In the genomic region with DNA sequence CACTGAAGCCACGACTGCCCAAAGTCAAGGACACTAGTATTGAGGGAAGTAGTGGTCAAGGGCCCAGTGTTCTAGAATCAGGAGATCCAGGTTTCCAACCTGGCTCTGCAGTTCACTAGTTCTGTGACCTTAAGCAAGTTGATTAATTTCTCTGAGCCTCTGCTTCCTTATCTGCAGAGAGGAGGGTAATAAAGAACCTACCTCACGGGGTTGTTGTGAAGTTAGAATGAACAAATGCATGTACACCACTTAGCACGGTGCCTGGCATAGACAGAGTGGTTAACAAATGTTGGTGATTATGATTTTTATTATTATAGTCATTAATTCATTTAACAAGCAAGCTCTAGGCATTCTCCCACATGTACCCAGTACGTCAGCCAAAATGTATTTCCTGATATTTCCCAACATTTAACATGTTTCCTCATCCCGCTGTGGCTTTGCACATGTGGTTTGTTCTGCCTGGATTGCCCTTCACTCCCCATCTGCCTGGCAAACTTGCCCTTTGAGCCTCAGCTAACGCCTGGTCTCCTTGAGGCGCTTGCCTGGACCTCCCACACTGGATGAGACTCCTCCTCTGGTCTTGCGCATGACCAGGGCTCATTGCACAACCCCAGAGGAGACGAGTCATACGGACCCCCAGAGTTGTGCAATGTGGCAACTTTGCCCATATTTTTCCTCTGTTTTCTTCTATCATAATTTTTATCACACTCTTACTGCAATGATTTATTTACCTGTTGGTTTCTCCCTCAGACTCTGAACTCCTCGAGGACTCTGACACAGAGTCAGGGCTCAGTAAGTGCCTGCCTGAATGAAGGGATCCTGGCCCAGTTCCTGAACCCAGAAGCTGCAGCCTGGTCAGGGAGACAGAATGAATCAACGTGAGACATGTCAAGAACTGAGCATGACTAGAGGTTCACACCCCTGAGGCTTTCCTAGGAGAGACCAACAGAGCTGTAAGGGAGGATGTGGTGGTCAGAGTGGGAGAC, we compare ENCODE assay signal across 9 cellular contexts. TPM values are rescaled to one million over a fixed set of nuclear protein-coding genes. Genes with fewer than 3 reads are reported as not detected.
DNase-seq lines count a peak whose midpoint lies in the region; ATAC-seq and TF ChIP-seq lines count a peak whose summit lies in the region.
"Had no signal": no experiment of that assay in that cellular context is flagged by ENCODE, and none has a peak within 500 bp of the region (broad histone marks: within the 10 kb centered on the region; RNA-seq: fewer than 3 reads in every experiment).

No MANE protein-coding gene starts in this region.

- H3K27me3 Mint-ChIP-seq in activated T-cell treated with anti-CD3 and anti-CD28 coated beads, Interleukin-2, amount 50 U/mL, for 4 hours (ENCODE audit: low read depth), result no peaks in the 10 kb centered on the region

- DNase-seq in AG09309 (ENCODE audit: low read depth) (peak; percentile 99), NB4 (ENCODE audit: low read depth) (peak; percentile 99), epithelial cell of prostate (ENCODE audit: low read depth, low spot score) (peak; percentile 85), myocyte (ENCODE audit: low read depth) (peak; percentile 82), NCI-H2196 (lab: John Stamatoyannopoulos, UW; ENCODE audit: unreplicated experiment) (no peak), T-helper 1 cell (no peak)
- DNase-seq in activated T-cell treated with anti-CD3 and anti-CD28 coated beads, Interleukin-2, amount 50 U/mL, for 4 hours, result no peak
- DNase-seq: mesendoderm had no signal

- TF ChIP-seq CTCF in AG09309 (IDR thresholded peaks at IDR 0.05; ENCODE audit: control insufficient read depth, insufficient read depth, low read depth, low read length, missing control alignments) (no peak), NB4 (IDR thresholded peaks at IDR 0.05; ENCODE audit: low read depth, low read length) (no peak)

- no peaks in the 10 kb centered on the region for H3K36me3 Mint-ChIP-seq in activated T-cell treated with anti-CD3 and anti-CD28 coated beads, Interleukin-2, amount 50 U/mL, for 4 hours (ENCODE audit: insufficient read depth)

- H3K4me3 ChIP-seq in AG09309 (ENCODE audit: control insufficient read depth, low read depth, low read length) (no peak overlapping the region), NB4 (ENCODE audit: low read depth, low read length) (peak overlapping the region; percentile 28)

- no peaks in the 10 kb centered on the region for H3K9me3 Mint-ChIP-seq in activated T-cell treated with anti-CD3 and anti-CD28 coated beads, Interleukin-2, amount 50 U/mL, for 4 hours

- H3K27ac ChIP-seq in epithelial cell of prostate, result peak overlapping the region; percentile 87

- no peak for TF ChIP-seq POLR2A in NB4 (IDR thresholded peaks at IDR 0.05; ENCODE audit: extremely low read depth, insufficient read length)

- H3K4me3 Mint-ChIP-seq in activated T-cell treated with anti-CD3 and anti-CD28 coated beads, Interleukin-2, amount 50 U/mL, for 4 hours, result no peak overlapping the region

- no peak for ATAC-seq in GM18858 (IDR thresholded peaks at IDR 0.05; ENCODE audit: unreplicated experiment)
- ATAC-seq in activated T-cell treated with anti-CD3 and anti-CD28 coated beads, Interleukin-2, amount 50 U/mL, for 4 hours, result no peak

- no peaks in the 10 kb centered on the region for H3K4me1 Mint-ChIP-seq in activated T-cell treated with anti-CD3 and anti-CD28 coated beads, Interleukin-2, amount 50 U/mL, for 4 hours (ENCODE audit: low read depth)

RNA-seq across cellular contexts. Expression of gene MFSD2A, which starts 20.7 kb away (rescaled TPM):
- 15.9 and 16.4 TPM in 2 replicates for total RNA-seq in myocyte
- polyA plus RNA-seq in myocyte (2012), result 9.6 TPM
- total RNA-seq in activated T-cell treated with anti-CD3 and anti-CD28 coated beads, Interleukin-2, amount 50 U/mL, for 4 hours, result 10 to 100 TPM; 31.0 to 35.6 (median 31.8) TPM

RNA-seq across cellular contexts. Expression of gene MYCL, which starts 32.5 kb away (rescaled TPM):
- 77.9 and 143 TPM in 2 replicates for total RNA-seq in myocyte
- 11.2 TPM for polyA plus RNA-seq in myocyte (2012)
- total RNA-seq in activated T-cell treated with anti-CD3 and anti-CD28 coated beads, Interleukin-2, amount 50 U/mL, for 4 hours, result under 1 TPM; 0.08 to 0.38 (median 0.18) TPM

RNA-seq across cellular contexts. Expression of gene TRIT1, which starts 50.9 kb away (rescaled TPM):
- total RNA-seq in myocyte, result 30.0 and 51.9 TPM in 2 replicates
- polyA plus RNA-seq in myocyte (2012), result 11.1 TPM
- total RNA-seq in activated T-cell treated with anti-CD3 and anti-CD28 coated beads, Interleukin-2, amount 50 U/mL, for 4 hours, result 10 to 100 TPM; 28.6 to 30.8 (median 30.6) TPM

Comparison
In these comparisons a context has a peak if more than half of its experiments do, and no peak if none do; other contexts are left out.
1. DNase-seq: peak in AG09309 (single experiment), NB4 (single experiment), epithelial cell of prostate (single experiment) and myocyte (single experiment); none in NCI-H2196 (single experiment), activated T-cell treated with anti-CD3 and anti-CD28 coated beads, Interleukin-2, amount 50 U/mL, for 4 hours (single experiment) and T-helper 1 cell (0 of 5).
2. RNA of gene MYCL, which starts 32.5 kb away (total RNA-seq): 77.9 to 143 TPM in myocyte; 0.08 to 0.38 TPM in activated T-cell treated with anti-CD3 and anti-CD28 coated beads, Interleukin-2, amount 50 U/mL, for 4 hours; every median in the first group is over 10 times any median in the second.